ENCODE assay signal across 1 cellular context in the genomic region with DNA sequence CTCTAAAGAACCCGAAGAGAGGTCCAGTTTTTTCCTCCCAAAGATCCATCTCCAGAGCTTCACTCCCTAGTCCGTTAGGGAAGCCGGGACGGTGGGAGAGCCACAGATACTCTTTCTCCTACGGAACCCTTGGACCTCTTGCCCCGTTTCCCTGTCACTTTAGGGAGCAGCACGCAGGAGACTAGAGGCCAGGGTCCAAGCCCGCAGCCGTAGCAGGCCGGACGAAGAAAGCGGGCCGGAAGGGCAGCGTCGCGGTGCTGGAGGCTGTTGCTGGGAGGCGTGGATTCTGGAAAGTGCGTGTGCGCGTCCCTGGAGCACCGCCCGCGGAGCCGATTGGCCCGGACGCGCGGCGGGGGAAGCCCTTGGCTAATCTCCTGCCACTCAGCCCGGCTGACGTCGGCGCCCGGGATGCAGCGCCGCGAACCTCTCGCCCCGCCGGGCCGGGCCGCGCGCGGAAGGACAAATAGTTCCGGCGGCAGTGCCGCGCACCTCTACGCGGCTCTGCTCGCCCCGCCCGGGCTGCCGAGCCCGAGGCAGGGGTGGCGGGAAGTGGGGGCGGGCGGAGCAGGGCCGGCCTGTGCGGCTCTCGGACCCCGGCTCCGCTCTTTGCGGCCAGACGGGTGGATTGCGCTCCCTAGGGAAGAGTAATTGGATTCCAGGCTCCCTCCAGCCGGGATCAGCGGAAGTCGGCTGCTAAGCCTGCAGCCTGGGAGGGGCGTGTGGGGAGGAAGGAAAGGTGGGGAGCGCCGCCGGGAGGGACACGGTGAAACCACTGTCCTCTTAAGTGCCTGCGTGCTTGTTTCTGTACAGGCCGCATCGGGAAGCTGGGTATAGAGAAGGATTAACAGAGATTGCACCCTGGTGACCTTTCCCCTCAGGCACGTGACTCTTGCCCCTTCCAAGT.
TF ChIP-seq lines count a peak whose summit lies in the region.

No MANE protein-coding gene starts in this region.

TF ChIP-seq in HepG2, 621 proteins besides CTCF, POLR2A, EP300 and RAD21 (continued from another document and continues in another):
- TF ChIP-seq PRPF4 (IDR thresholded peaks at IDR 0.05; ENCODE audit: low read depth, low read length, poor library complexity, severe bottlenecking), result no peak
- peak; percentile 90 for TF ChIP-seq ZNF468 (CRISPR knock-in tag; IDR thresholded peaks at IDR 0.05)
- TF ChIP-seq IRX3 (CRISPR knock-in tag; IDR thresholded peaks at IDR 0.05; ENCODE audit: borderline replicate concordance, low read depth), result peak; percentile 72
- TF ChIP-seq ZNF484 (CRISPR knock-in tag; IDR thresholded peaks at IDR 0.05; ENCODE audit: borderline replicate concordance, low read depth), result no peak
- 0 out of 2 replicates have a peak, but pooled peaks have one; percentile 66 for TF ChIP-seq ZNF530 (CRISPR knock-in tag; IDR thresholded peaks at IDR 0.05; ENCODE audit: low read depth)
- TF ChIP-seq ZSCAN30 (CRISPR knock-in tag; IDR thresholded peaks at IDR 0.05), result no peak
- TF ChIP-seq, protein P1, sequence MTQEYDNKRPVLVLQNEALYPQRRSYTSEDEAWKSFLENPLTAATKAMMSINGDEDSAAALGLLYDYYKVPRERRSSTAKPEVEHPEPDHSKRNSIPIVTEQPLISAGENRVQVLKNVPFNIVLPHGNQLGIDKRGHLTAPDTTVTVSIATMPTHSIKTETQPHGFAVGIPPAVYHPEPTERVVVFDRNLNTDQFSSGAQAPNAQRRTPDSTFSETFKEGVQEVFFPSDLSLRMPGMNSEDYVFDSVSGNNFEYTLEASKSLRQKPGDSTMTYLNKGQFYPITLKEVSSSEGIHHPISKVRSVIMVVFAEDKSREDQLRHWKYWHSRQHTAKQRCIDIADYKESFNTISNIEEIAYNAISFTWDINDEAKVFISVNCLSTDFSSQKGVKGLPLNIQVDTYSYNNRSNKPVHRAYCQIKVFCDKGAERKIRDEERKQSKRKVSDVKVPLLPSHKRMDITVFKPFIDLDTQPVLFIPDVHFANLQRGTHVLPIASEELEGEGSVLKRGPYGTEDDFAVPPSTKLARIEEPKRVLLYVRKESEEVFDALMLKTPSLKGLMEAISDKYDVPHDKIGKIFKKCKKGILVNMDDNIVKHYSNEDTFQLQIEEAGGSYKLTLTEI (CRISPR knock-in tag; conservative IDR thresholded peaks at IDR 0.05), result no peak
- TF ChIP-seq, protein P2, sequence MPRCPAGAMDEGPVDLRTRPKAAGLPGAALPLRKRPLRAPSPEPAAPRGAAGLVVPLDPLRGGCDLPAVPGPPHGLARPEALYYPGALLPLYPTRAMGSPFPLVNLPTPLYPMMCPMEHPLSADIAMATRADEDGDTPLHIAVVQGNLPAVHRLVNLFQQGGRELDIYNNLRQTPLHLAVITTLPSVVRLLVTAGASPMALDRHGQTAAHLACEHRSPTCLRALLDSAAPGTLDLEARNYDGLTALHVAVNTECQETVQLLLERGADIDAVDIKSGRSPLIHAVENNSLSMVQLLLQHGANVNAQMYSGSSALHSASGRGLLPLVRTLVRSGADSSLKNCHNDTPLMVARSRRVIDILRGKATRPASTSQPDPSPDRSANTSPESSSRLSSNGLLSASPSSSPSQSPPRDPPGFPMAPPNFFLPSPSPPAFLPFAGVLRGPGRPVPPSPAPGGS (CRISPR knock-in tag; IDR thresholded peaks at IDR 0.05), result peak; percentile 95
- no peak for TF ChIP-seq TCF7 (IDR thresholded peaks at IDR 0.05; ENCODE audit: low read depth)
- peak; percentile 85; the same call in 1 of the 2 replicates for TF ChIP-seq ZNF446 (CRISPR knock-in tag; IDR thresholded peaks at IDR 0.05)
- TF ChIP-seq, protein P3, sequence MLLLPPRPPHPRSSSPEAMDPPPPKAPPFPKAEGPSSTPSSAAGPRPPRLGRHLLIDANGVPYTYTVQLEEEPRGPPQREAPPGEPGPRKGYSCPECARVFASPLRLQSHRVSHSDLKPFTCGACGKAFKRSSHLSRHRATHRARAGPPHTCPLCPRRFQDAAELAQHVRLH (CRISPR knock-in tag; IDR thresholded peaks at IDR 0.05; ENCODE audit: borderline replicate concordance, low read depth), result peak; percentile 82; the same call in 1 of the 2 replicates
- TF ChIP-seq, protein P4, sequence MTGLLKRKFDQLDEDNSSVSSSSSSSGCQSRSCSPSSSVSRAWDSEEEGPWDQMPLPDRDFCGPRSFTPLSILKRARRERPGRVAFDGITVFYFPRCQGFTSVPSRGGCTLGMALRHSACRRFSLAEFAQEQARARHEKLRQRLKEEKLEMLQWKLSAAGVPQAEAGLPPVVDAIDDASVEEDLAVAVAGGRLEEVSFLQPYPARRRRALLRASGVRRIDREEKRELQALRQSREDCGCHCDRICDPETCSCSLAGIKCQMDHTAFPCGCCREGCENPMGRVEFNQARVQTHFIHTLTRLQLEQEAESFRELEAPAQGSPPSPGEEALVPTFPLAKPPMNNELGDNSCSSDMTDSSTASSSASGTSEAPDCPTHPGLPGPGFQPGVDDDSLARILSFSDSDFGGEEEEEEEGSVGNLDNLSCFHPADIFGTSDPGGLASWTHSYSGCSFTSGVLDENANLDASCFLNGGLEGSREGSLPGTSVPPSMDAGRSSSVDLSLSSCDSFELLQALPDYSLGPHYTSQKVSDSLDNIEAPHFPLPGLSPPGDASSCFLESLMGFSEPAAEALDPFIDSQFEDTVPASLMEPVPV (CRISPR knock-in tag; IDR thresholded peaks at IDR 0.05), result peak; percentile 94; the same call in 1 of the 2 replicates
- TF ChIP-seq IRF2 (CRISPR knock-in tag; IDR thresholded peaks at IDR 0.05), result peak; percentile 76
- TF ChIP-seq ZNF138 (CRISPR knock-in tag; IDR thresholded peaks at IDR 0.05; ENCODE audit: low read depth), result peak; percentile 87
- TF ChIP-seq, protein P5, sequence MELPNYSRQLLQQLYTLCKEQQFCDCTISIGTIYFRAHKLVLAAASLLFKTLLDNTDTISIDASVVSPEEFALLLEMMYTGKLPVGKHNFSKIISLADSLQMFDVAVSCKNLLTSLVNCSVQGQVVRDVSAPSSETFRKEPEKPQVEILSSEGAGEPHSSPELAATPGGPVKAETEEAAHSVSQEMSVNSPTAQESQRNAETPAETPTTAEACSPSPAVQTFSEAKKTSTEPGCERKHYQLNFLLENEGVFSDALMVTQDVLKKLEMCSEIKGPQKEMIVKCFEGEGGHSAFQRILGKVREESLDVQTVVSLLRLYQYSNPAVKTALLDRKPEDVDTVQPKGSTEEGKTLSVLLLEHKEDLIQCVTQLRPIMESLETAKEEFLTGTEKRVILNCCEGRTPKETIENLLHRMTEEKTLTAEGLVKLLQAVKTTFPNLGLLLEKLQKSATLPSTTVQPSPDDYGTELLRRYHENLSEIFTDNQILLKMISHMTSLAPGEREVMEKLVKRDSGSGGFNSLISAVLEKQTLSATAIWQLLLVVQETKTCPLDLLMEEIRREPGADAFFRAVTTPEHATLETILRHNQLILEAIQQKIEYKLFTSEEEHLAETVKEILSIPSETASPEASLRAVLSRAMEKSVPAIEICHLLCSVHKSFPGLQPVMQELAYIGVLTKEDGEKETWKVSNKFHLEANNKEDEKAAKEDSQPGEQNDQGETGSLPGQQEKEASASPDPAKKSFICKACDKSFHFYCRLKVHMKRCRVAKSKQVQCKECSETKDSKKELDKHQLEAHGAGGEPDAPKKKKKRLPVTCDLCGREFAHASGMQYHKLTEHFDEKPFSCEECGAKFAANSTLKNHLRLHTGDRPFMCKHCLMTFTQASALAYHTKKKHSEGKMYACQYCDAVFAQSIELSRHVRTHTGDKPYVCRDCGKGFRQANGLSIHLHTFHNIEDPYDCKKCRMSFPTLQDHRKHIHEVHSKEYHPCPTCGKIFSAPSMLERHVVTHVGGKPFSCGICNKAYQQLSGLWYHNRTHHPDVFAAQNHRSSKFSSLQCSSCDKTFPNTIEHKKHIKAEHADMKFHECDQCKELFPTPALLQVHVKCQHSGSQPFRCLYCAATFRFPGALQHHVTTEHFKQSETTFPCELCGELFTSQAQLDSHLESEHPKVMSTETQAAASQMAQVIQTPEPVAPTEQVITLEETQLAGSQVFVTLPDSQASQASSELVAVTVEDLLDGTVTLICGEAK (IDR thresholded peaks at IDR 0.05), result no peak
- TF ChIP-seq, protein P5 (CRISPR knock-in tag; IDR thresholded peaks at IDR 0.05), result peak; percentile 83; the same call in 1 of the 2 replicates
- peak; percentile 94 for TF ChIP-seq POLR2G (IDR thresholded peaks at IDR 0.05; ENCODE audit: low read depth, low read length)
- no peak for TF ChIP-seq FOXP1 (IDR thresholded peaks at IDR 0.05)
- no peak; the same call in 1 of the 2 replicates for TF ChIP-seq FOXP1 (CRISPR knock-in tag; IDR thresholded peaks at IDR 0.05)
- TF ChIP-seq ZNF546 (CRISPR knock-in tag; conservative IDR thresholded peaks at IDR 0.05), result peak; percentile 95; the same call in 1 of the 2 replicates
- peak; percentile 87 for TF ChIP-seq CBX1 (IDR thresholded peaks at IDR 0.05; ENCODE audit: low read depth)
- TF ChIP-seq FIP1L1 (IDR thresholded peaks at IDR 0.05; ENCODE audit: borderline replicate concordance, insufficient read depth, low read depth, low read length), result peak; percentile 81; the same call in 1 of the 2 replicates
- TF ChIP-seq ATF7 (IDR thresholded peaks at IDR 0.05), result no peak
- peak; percentile 70; the same call in 1 of the 2 replicates for TF ChIP-seq ATF7 (CRISPR knock-in tag; IDR thresholded peaks at IDR 0.05)
- TF ChIP-seq, protein P6, sequence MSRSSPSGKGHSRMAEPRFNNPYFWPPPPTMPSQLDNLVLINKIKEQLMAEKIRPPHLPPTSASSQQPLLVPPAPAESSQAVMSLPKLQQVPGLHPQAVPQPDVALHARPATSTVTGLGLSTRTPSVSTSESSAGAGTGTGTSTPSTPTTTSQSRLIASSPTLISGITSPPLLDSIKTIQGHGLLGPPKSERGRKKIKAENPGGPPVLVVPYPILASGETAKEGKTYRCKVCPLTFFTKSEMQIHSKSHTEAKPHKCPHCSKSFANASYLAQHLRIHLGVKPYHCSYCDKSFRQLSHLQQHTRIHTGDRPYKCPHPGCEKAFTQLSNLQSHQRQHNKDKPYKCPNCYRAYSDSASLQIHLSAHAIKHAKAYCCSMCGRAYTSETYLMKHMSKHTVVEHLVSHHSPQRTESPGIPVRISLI (CRISPR knock-in tag; IDR thresholded peaks at IDR 0.05; ENCODE audit: borderline replicate concordance), result peak; percentile 64; the same call in 1 of the 2 replicates
- TF ChIP-seq ZNF878 (CRISPR knock-in tag; IDR thresholded peaks at IDR 0.05), result peak; percentile 76
- no peak; the same call in none of the 2 replicates for TF ChIP-seq RXRA (CRISPR knock-in tag; IDR thresholded peaks at IDR 0.05)
- TF ChIP-seq, protein P7, sequence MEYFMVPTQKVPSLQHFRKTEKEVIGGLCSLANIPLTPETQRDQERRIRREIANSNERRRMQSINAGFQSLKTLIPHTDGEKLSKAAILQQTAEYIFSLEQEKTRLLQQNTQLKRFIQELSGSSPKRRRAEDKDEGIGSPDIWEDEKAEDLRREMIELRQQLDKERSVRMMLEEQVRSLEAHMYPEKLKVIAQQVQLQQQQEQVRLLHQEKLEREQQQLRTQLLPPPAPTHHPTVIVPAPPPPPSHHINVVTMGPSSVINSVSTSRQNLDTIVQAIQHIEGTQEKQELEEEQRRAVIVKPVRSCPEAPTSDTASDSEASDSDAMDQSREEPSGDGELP (IDR thresholded peaks at IDR 0.05; ENCODE audit: borderline replicate concordance, low read depth), result peak; percentile 36; the same call in 1 of the 2 replicates
- no peak for TF ChIP-seq ZNF3 (CRISPR knock-in tag; IDR thresholded peaks at IDR 0.05)
- TF ChIP-seq SOX13 (IDR thresholded peaks at IDR 0.05), result no peak
- TF ChIP-seq SOX13 (CRISPR knock-in tag; conservative IDR thresholded peaks at IDR 0.05 in 1 of 2, IDR thresholded peaks at IDR 0.05 in 1 of 2), result peak in 1 of 2 experiments; percentile 3; a peak in 1 of 4 replicates
- peak; percentile 55 for TF ChIP-seq ZNF781 (CRISPR knock-in tag; IDR thresholded peaks at IDR 0.05; ENCODE audit: borderline replicate concordance, not compliant biosample characterization)
- TF ChIP-seq, protein P8, sequence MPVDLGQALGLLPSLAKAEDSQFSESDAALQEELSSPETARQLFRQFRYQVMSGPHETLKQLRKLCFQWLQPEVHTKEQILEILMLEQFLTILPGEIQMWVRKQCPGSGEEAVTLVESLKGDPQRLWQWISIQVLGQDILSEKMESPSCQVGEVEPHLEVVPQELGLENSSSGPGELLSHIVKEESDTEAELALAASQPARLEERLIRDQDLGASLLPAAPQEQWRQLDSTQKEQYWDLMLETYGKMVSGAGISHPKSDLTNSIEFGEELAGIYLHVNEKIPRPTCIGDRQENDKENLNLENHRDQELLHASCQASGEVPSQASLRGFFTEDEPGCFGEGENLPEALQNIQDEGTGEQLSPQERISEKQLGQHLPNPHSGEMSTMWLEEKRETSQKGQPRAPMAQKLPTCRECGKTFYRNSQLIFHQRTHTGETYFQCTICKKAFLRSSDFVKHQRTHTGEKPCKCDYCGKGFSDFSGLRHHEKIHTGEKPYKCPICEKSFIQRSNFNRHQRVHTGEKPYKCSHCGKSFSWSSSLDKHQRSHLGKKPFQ (CRISPR knock-in tag; IDR thresholded peaks at IDR 0.05; ENCODE audit: insufficient replicate concordance), result peak; percentile 94
- TF ChIP-seq RFX1 (IDR thresholded peaks at IDR 0.05), result peak; percentile 35; the same call in 1 of the 2 replicates
- peak; percentile 95 for TF ChIP-seq SP4 (CRISPR knock-in tag; IDR thresholded peaks at IDR 0.05)
- TF ChIP-seq ZZZ3 (CRISPR knock-in tag; IDR thresholded peaks at IDR 0.05; ENCODE audit: borderline replicate concordance), result peak; percentile 89
- TF ChIP-seq ZNF33A (CRISPR knock-in tag; IDR thresholded peaks at IDR 0.05; ENCODE audit: borderline replicate concordance), result no peak; the same call in 1 of the 2 replicates
- peak; percentile 67 for TF ChIP-seq PPARG (CRISPR knock-in tag; conservative IDR thresholded peaks at IDR 0.05)
- TF ChIP-seq CREM (IDR thresholded peaks at IDR 0.05), result peak; percentile 62
- TF ChIP-seq CREM (CRISPR knock-in tag; IDR thresholded peaks at IDR 0.05), result peak; percentile 31; the same call in 1 of the 2 replicates
- peak; percentile 86 for TF ChIP-seq TAF1 (CRISPR knock-in tag; IDR thresholded peaks at IDR 0.05)
- TF ChIP-seq MAF1 (CRISPR knock-in tag; IDR thresholded peaks at IDR 0.05; ENCODE audit: borderline replicate concordance), result no peak
